ENCODE assay signal across 9 cellular contexts in genomic region chr2:42809131-42809875, GRCh38. TPM values are rescaled to one million over a fixed set of nuclear protein-coding genes. Genes with fewer than 3 reads are reported as not detected.
DNase-seq lines count a peak whose midpoint lies in the region; ATAC-seq and TF ChIP-seq lines count a peak whose summit lies in the region.
"Had no signal": no experiment of that assay in that cellular context is flagged by ENCODE, and none has a peak within 500 bp of the region (broad histone marks: within the 10 kb centered on the region; RNA-seq: fewer than 3 reads in every experiment).

No MANE protein-coding gene starts in this region.

- peaks cover 7% of the 10 kb centered on the region for H3K4me1 ChIP-seq in CD8-positive, alpha-beta T cell (ENCODE audit: insufficient read depth, low read length)
- peaks cover 4% of the 10 kb centered on the region for H3K4me1 ChIP-seq in right cardiac atrium (ENCODE audit: control insufficient read depth, insufficient read depth, low read length)

- peak overlapping the region; percentile 99 for H3K4me3 ChIP-seq in CD8-positive, alpha-beta T cell (ENCODE audit: low read depth, low read length)
- peak overlapping the region; percentile 43 for H3K4me3 ChIP-seq in right cardiac atrium (ENCODE audit: low read length)
- peak overlapping the region; percentile 61 for H3K4me3 ChIP-seq in skeletal muscle cell (ENCODE audit: low read depth, low read length)

- peak overlapping the region; percentile 78 for H3K4me3 Mint-ChIP-seq in CD8-positive, alpha-beta T cell
- peak overlapping the region; percentile 75 for H3K4me3 Mint-ChIP-seq in activated CD4-positive, alpha-beta T cell treated with anti-CD3 and anti-CD28 coated beads, Interleukin-2, amount 10 ng/mL, durations not matched to agents 7 days and 5 days

- H3K36me3 ChIP-seq in CD8-positive, alpha-beta T cell (ENCODE audit: insufficient read depth, low read length), result no peaks in the 10 kb centered on the region
- H3K36me3 ChIP-seq in KOPT-K1 (ENCODE audit: insufficient read depth, low read length), result no peaks in the 10 kb centered on the region

- H3K27ac ChIP-seq in CD8-positive, alpha-beta T cell (ENCODE audit: low read depth, low read length), result peak overlapping the region; percentile 94
- peak overlapping the region; percentile 92 for H3K27ac ChIP-seq in KOPT-K1 (ENCODE audit: low read depth, low read length, poor library complexity, severe bottlenecking)
- peak overlapping the region; percentile 95 for H3K27ac ChIP-seq in right cardiac atrium (ENCODE audit: low read length)

- POLR2A ChIA-PET in CD8-positive, alpha-beta T cell (lab: Charles Lee), result interaction anchor here (0.7 to 3.5 kb wide), 10 partner anchors 9 to 786 kb away, joined by 3 to 23 read pairs (median 7); partner anchors contain the start of gene THADA
- POLR2A ChIA-PET in activated CD4-positive, alpha-beta T cell treated with anti-CD3 and anti-CD28 coated beads, Interleukin-2, amount 10 ng/mL, durations not matched to agents 7 days and 5 days (lab: Charles Lee), result interaction anchor here (0.7 kb wide), 1 partner anchor 116 kb away, joined by 11 read pairs; no protein-coding TSS in a partner anchor

- intact Hi-C loops in CD8-positive, alpha-beta T cell (cut with DNase I, micrococcal nuclease), result loop anchor here (5.0 to 10.0 kb wide), 4 partner anchors 155 to 967 kb away; partner anchors contain the start of genes COX7A2L (in 1 of the 2) and MTA3 (in 1 of the 2)
- intact Hi-C loops in right cardiac atrium (cut with DNase I), result no loop called here

- 26% methylated on average over 14 of the region's 14 CpGs for WGBS in right cardiac atrium

- H3K27me3 Mint-ChIP-seq in CD8-positive, alpha-beta T cell (ENCODE audit: low read depth), result no peaks in the 10 kb centered on the region
- peaks cover 10% of the 10 kb centered on the region for H3K27me3 Mint-ChIP-seq in activated CD4-positive, alpha-beta T cell treated with anti-CD3 and anti-CD28 coated beads, Interleukin-2, amount 10 ng/mL, durations not matched to agents 7 days and 5 days

- peaks cover 23% of the 10 kb centered on the region for H3K4me1 Mint-ChIP-seq in CD8-positive, alpha-beta T cell (ENCODE audit: low read depth)
- peaks cover 25% of the 10 kb centered on the region for H3K4me1 Mint-ChIP-seq in activated CD4-positive, alpha-beta T cell treated with anti-CD3 and anti-CD28 coated beads, Interleukin-2, amount 10 ng/mL, durations not matched to agents 7 days and 5 days

- H3K9me3 ChIP-seq in CD8-positive, alpha-beta T cell (ENCODE audit: low read length), result no peaks in the 10 kb centered on the region
- H3K9me3 ChIP-seq in KOPT-K1 (ENCODE audit: insufficient read depth, low read length, poor library complexity, severe bottlenecking) (peaks cover 7% of the 10 kb centered on the region), right cardiac atrium (ENCODE audit: control insufficient read depth, low read length) (no peaks in the 10 kb centered on the region)

- CTCF ChIA-PET in CD8-positive, alpha-beta T cell (lab: Charles Lee), result interaction anchor here (1.5 to 2.0 kb wide), 3 partner anchors 13 to 448 kb away, joined by 3 to 6 read pairs (median 4); no protein-coding TSS in a partner anchor
- CTCF ChIA-PET in activated CD4-positive, alpha-beta T cell treated with anti-CD3 and anti-CD28 coated beads, Interleukin-2, amount 10 ng/mL, durations not matched to agents 7 days and 5 days (lab: Charles Lee), result interaction anchor here (0.6 to 2.3 kb wide), 9 partner anchors 12 to 539 kb away, joined by 3 to 11 read pairs (median 6); no protein-coding TSS in a partner anchor

- TF ChIP-seq CTCF in CD8-positive, alpha-beta T cell (IDR thresholded peaks at IDR 0.05), result no peak

- peak overlapping the region; percentile 89 for H3K27ac Mint-ChIP-seq in CD8-positive, alpha-beta T cell
- peak overlapping the region; percentile 92 for H3K27ac Mint-ChIP-seq in activated CD4-positive, alpha-beta T cell treated with anti-CD3 and anti-CD28 coated beads, Interleukin-2, amount 10 ng/mL, durations not matched to agents 7 days and 5 days

- no peaks in the 10 kb centered on the region for H3K9me3 Mint-ChIP-seq in CD8-positive, alpha-beta T cell
- H3K9me3 Mint-ChIP-seq in activated CD4-positive, alpha-beta T cell treated with anti-CD3 and anti-CD28 coated beads, Interleukin-2, amount 10 ng/mL, durations not matched to agents 7 days and 5 days, result peaks cover 5% of the 10 kb centered on the region

- no peak for ATAC-seq in CD8-positive, alpha-beta T cell
- ATAC-seq in right cardiac atrium, result no peak
- ATAC-seq in HG03469 (IDR thresholded peaks at IDR 0.05; ENCODE audit: unreplicated experiment), result no peak

- H3K27me3 ChIP-seq in CD8-positive, alpha-beta T cell (ENCODE audit: insufficient read depth, low read length), result no peaks in the 10 kb centered on the region
- H3K27me3 ChIP-seq in right cardiac atrium (ENCODE audit: control insufficient read depth, insufficient read depth), result no peaks in the 10 kb centered on the region

- DNase-seq in CD8-positive, alpha-beta T cell, result peak in 1 of 7 experiments; percentile 48
- DNase-seq in activated CD4-positive, alpha-beta T cell treated with anti-CD3 and anti-CD28 coated beads, Interleukin-2, amount 10 ng/mL, durations not matched to agents 7 days and 5 days, result no peak
- DNase-seq in right cardiac atrium (no peak), skeletal muscle cell (ENCODE audit: low read depth) (no peak), NCI-H82 (lab: John Stamatoyannopoulos, UW) (no peak)
- no peak for DNase-seq in activated effector memory CD4-positive, alpha-beta T cell treated with anti-CD3 and anti-CD28 coated beads, Interleukin-2, amount 50 U/mL, for 16 hours

- peaks cover 7% of the 10 kb centered on the region for H3K36me3 Mint-ChIP-seq in CD8-positive, alpha-beta T cell
- H3K36me3 Mint-ChIP-seq in activated CD4-positive, alpha-beta T cell treated with anti-CD3 and anti-CD28 coated beads, Interleukin-2, amount 10 ng/mL, durations not matched to agents 7 days and 5 days (ENCODE audit: low read depth), result peaks cover 3% of the 10 kb centered on the region

RNA-seq across cellular contexts. Expression of gene HAAO, which starts 16.9 kb away (rescaled TPM):
- total RNA-seq in CD8-positive, alpha-beta T cell, result not detected
- total RNA-seq in activated CD4-positive, alpha-beta T cell treated with anti-CD3 and anti-CD28 coated beads, Interleukin-2, amount 10 ng/mL, durations not matched to agents 7 days and 5 days, result not detected
- total RNA-seq in right cardiac atrium, result 1 to 10 TPM; 3.5 to 5.9 (median 5.0) TPM
- polyA plus RNA-seq in right cardiac atrium, result 4.6 TPM
- total RNA-seq: M059J had no signal

RNA-seq across cellular contexts. Expression of gene OXER1, which starts 45.4 kb away (rescaled TPM):
- total RNA-seq in CD8-positive, alpha-beta T cell, result under 1 TPM; 0.25 to 0.30 TPM
- total RNA-seq in activated CD4-positive, alpha-beta T cell treated with anti-CD3 and anti-CD28 coated beads, Interleukin-2, amount 10 ng/mL, durations not matched to agents 7 days and 5 days, result not detected
- 1 to 10 TPM in 1 of 4 donors, under 1 TPM in 3; 0.66 to 1.6 (median 0.83) TPM for total RNA-seq in right cardiac atrium
- polyA plus RNA-seq in right cardiac atrium, result 0.68 TPM
- total RNA-seq: M059J had no signal

Comparison
In these comparisons a context has a peak if more than half of its experiments do, and no peak if none do; other contexts are left out.
1. H3K4me3 ChIP-seq: peak in every context shown above with its lines; median percentile 99 in CD8-positive, alpha-beta T cell; 61 in skeletal muscle cell; 43 in right cardiac atrium.
2. intact Hi-C loops: an anchor here in CD8-positive, alpha-beta T cell (5.0 to 10.0 kb wide); none called in right cardiac atrium.